ENCODE assay signal across 16 cellular contexts in the genomic region with DNA sequence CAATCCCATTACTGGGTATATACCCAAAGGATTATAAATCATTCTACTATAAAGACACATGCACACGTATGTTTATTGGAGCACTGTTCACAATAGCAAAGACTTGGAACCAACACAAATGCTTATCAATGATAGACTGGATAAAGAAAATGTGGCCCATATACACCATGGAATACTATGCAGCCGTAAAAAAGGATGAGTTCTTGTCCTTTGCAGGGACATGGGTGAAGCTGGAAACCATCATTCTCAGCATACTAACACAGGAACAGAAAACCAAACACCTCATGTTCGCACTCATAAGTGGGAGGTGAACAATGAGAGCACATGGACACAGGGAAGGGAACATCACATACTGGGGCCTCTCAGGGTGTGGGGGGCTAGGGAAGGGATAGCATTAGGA. TPM values are rescaled to one million over a fixed set of nuclear protein-coding genes. Genes with fewer than 3 reads are reported as not detected.
"Had no signal": no experiment of that assay in that cellular context is flagged by ENCODE, and none has a peak within 500 bp of the region (broad histone marks: within the 10 kb centered on the region; RNA-seq: fewer than 3 reads in every experiment).

No MANE protein-coding gene starts in this region.

RNA-seq across cellular contexts. Expression of gene ARL14, which starts 36.2 kb away (rescaled TPM):
- total RNA-seq: activated naive CD4-positive, alpha-beta T cell treated with anti-CD3 and anti-CD28 coated beads for 36 hours; activated naive CD4-positive, alpha-beta T cell treated with anti-CD3 and anti-CD28 coated beads, Interleukin-2, amount 50 U/mL, for 72 hours; activated naive CD8-positive, alpha-beta T cell treated with anti-CD3 and anti-CD28 coated beads for 36 hours; activated naive CD8-positive, alpha-beta T cell treated with anti-CD3 and anti-CD28 coated beads, Interleukin-2, amount 10 ng/mL, durations not matched to agents 7 days and 5 days; activated T-cell treated with anti-CD3 and anti-CD28 coated beads, Interleukin-2, amount 50 U/mL, for 4 hours; activated T-cell treated with anti-CD3 and anti-CD28 coated beads, Interleukin-2, amount 50 U/mL, for 72 hours; activated T-helper 1 cell treated with anti-CD3 and anti-CD28 coated beads, Interleukin-12 subunit alpha, Interleukin-12 subunit beta, Interleukin-2, Interleukin-4 antibody, amounts not matched to agents 30 ng/mL and 10 ng/mL and 1 ng/mL, durations not matched to agents 14 hours and 24 hours and 36 hours; activated T-helper 17 cell treated with anti-CD3 and anti-CD28 coated beads, Interleukin-2, amount 50 U/mL, for 72 hours; activated T-helper 2 cell treated with anti-CD3 and anti-CD28 coated beads, Interferon-gamma antibody, Interleukin-2, Interleukin-4, amounts not matched to agents 10 μg/mL and 5 μg/mL and 100 μg/mL, durations not matched to agents 14 hours and 24 hours and 36 hours; aorta; ascending aorta; breast epithelium; cardiac muscle cell; cardiac septum; cerebellum; chondrocyte had no signal
- polyA plus RNA-seq: cardiac muscle cell had no signal
